In the genomic region with DNA sequence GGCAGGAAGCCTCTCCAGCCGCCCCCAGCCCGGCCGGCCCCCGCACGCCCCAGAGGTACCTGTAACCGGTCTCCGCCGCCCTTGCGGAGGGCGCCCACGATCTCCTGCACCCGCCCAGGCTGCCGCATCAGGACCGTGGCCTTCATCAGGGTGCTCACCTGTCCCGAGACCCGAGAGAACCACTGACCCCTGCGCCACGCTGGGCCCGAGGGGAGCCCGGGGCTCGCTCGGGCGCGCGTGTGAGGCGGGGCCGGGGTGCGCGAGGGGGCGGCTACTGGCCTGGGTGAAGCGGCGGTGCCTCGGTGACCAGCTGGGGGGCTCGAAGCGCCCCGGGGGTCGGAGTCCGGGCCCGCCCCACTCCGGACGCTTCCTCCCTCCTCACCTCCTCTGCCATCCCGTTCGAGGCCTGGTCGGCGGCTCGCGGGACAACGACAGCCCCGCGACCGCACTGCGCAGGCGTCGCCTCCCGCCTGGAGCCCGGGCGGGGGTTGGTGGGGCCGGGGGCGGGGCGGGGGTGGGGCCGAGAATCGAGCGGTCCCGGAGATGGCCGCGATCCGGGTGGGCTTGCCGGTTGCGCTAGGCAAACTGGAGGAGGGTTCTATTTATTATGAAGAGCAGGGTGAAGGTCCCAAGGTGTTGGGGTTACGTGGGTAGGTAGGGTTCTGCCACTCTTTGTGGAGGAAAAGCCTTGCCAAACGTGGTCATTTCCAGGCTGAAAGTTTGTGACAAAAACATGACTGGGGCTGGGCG, we compare ENCODE assay signal across 8 cellular contexts. TPM values are rescaled to one million over a fixed set of nuclear protein-coding genes. Genes with fewer than 3 reads are reported as not detected.
DNase-seq lines count a peak whose midpoint lies in the region; ATAC-seq, FAIRE-seq and TF ChIP-seq lines count a peak whose summit lies in the region.

A gene (minus strand): TSS at position 433 of the 750 bp plus-strand sequence. CDS start 39 bp downstream, at position 394.

- in situ Hi-C loops in HepG2 (cut with HindIII; ENCODE audit: extremely low pct_ligation_motif_present, low pct_unique_long_range_greater_than_20kb), result no loop called here

- no peaks in the 10 kb centered on the region for H3K36me3 ChIP-seq in colonic mucosa
- H3K36me3 ChIP-seq in HepG2 (replicated peaks in 1 of 2; ENCODE audit: control insufficient read depth in 1 of 2, insufficient read depth in 2 of 2, low read length in 2 of 2), result peaks cover 6 to 15% of the 10 kb centered on the region in 2 experiments

- TF ChIP-seq EP300 in HepG2 (IDR thresholded peaks at IDR 0.05; ENCODE audit: low read depth in 2 of 2, low read length in 2 of 2), result no peak
- TF ChIP-seq EP300 in HepG2 (CRISPR knock-in tag; IDR thresholded peaks at IDR 0.05; ENCODE audit: borderline replicate concordance), result no peak

- H3K9ac ChIP-seq in colonic mucosa (ENCODE audit: low read depth in 2 of 2, low read length in 2 of 2) (peak within 1 kb of the TSS; percentile 70 to 87), HepG2 (ENCODE audit: insufficient read depth, low read depth, low read length) (peak within 1 kb of the TSS; percentile 82)

- H3K27me3 ChIP-seq in colonic mucosa (no peaks in the 10 kb centered on the region), HepG2 (ENCODE audit: control insufficient read depth in 1 of 2, insufficient read depth in 2 of 2, low read length in 2 of 2) (no peaks in the 10 kb centered on the region)

- FAIRE-seq in GM19239 (lab: Jason Lieb, UNC) (peak; percentile 45), HepG2 (lab: Jason Lieb, UNC) (no peak)

- H2AFZ ChIP-seq in HepG2 (ENCODE audit: low read length), result peak within 1 kb of the TSS; percentile 88

- H3K27ac ChIP-seq in colonic mucosa (peak within 1 kb of the TSS; percentile 50), HepG2 (ENCODE audit: extremely low read length, insufficient read depth, low read length) (peak within 1 kb of the TSS; percentile 53)

- H3K4me1 ChIP-seq in colonic mucosa (no peaks in the 10 kb centered on the region), HepG2 (ENCODE audit: insufficient read depth, low read length) (peaks cover 38% of the 10 kb centered on the region)

- no TSS peak for BruUV-seq in HepG2 (replicated peaks; lab: Mats Ljungman, UMichigan)

- no peaks in the 10 kb centered on the region for H3K9me3 ChIP-seq in colonic mucosa
- no peaks in the 10 kb centered on the region for H3K9me3 ChIP-seq in HepG2 (ENCODE audit: low read length)

- peak within 1 kb of the TSS; percentile 80 for H3K4me2 ChIP-seq in HepG2 (ENCODE audit: low read depth, low read length)

- H3K79me2 ChIP-seq in HepG2 (ENCODE audit: insufficient read depth, low read length), result peaks cover 9% of the 10 kb centered on the region

- ATAC-seq in HepG2 (peak; percentile 89), GM18873 (IDR thresholded peaks at IDR 0.05; ENCODE audit: low FRiP score, unreplicated experiment) (no peak)

- intact Hi-C loops in colonic mucosa (cut with DNase I), result no loop called here
- intact Hi-C loops in HepG2 (cut with micrococcal nuclease; ENCODE audit: unreplicated experiment), result no loop called here

- peak; percentile 29; the same call in 1 of the 2 replicates for TF ChIP-seq RAD21 in HepG2 (CRISPR knock-in tag; IDR thresholded peaks at IDR 0.05)

- H3K4me3 ChIP-seq in colonic mucosa, result peak within 1 kb of the TSS; percentile 93
- peak within 1 kb of the TSS; percentile 77 to 94 (median 93) for H3K4me3 ChIP-seq in HepG2 (replicated peaks in 1 of 3; ENCODE audit: insufficient read depth in 1 of 3, low read depth in 2 of 3, low read length in 3 of 3)

- no peaks in the 10 kb centered on the region for H4K20me1 ChIP-seq in HepG2 (ENCODE audit: insufficient read depth, low read length)

- DNase-seq in AG08395 (ENCODE audit: low spot score) (peak; percentile 96), GM19239 (ENCODE audit: insufficient read length, low spot score) (peak; percentile 83), NAMALWA (ENCODE audit: low spot score) (peak; percentile 63), colonic mucosa (peak; percentile 53), HepG2 (ENCODE audit: low spot score) (peak; percentile 52)
- DNase-seq in activated CD4-positive, alpha-beta T cell treated with anti-CD3 and anti-CD28 coated beads for 24 hours (ENCODE audit: low read depth in 2 of 2), result peak; percentile 41 to 42
- peak; percentile 47 for DNase-seq in stimulated activated CD4-positive, alpha-beta T cell treated with anti-CD3 and anti-CD28 coated beads, Interleukin-2, amount 100 ng/mL, for 4 hours (ENCODE audit: low read depth)

- TF ChIP-seq POLR2A in HepG2 (IDR thresholded peaks at IDR 0.05; ENCODE audit: insufficient read depth in 1 of 2, low read depth in 2 of 2, low read length in 2 of 2), result peak; percentile 62 to 89; a peak in 3 of 4 replicates

- TF ChIP-seq CTCF in colonic mucosa (IDR thresholded peaks at IDR 0.05) (no peak), HepG2 (CRISPR knock-in tag; IDR thresholded peaks at IDR 0.05) (no peak)

- POLR2A ChIA-PET in HepG2 (lab: Yijun Ruan, JAX), result interaction anchor here (1.3 to 1.9 kb wide), 5 partner anchors 9 to 123 kb away, joined by 3 to 9 read pairs (median 4); a partner anchor contains a TSS

- CTCF ChIA-PET in HepG2 (lab: Yijun Ruan, JAX; ENCODE audit: low intra/inter-chr PET ratio, low total read pairs), result no interaction called here

- 2% methylated on average over 30 of the region's 72 CpGs for WGBS in HepG2 (ENCODE audit: low lambda C conversion rate)

TF ChIP-seq in HepG2, 621 proteins besides CTCF, POLR2A, EP300 and RAD21 (continues in another document):
- TF ChIP-seq ZNF230 (CRISPR knock-in tag; IDR thresholded peaks at IDR 0.05) (0 out of 2 replicates have a peak, but pooled peaks have one; percentile 37), BHLHE40 (IDR thresholded peaks at IDR 0.05; ENCODE audit: low read length) (no peak), MIXL1 (CRISPR knock-in tag; IDR thresholded peaks at IDR 0.05) (no peak), TCF7L2 (IDR thresholded peaks at IDR 0.05; ENCODE audit: low read depth, low read length) (no peak), ARNT2 (CRISPR knock-in tag; IDR thresholded peaks at IDR 0.05; ENCODE audit: low read depth) (peak; percentile 52; the same call in 1 of the 2 replicates)
- TF ChIP-seq, protein P1, sequence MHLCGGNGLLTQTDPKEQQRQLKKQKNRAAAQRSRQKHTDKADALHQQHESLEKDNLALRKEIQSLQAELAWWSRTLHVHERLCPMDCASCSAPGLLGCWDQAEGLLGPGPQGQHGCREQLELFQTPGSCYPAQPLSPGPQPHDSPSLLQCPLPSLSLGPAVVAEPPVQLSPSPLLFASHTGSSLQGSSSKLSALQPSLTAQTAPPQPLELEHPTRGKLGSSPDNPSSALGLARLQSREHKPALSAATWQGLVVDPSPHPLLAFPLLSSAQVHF (CRISPR knock-in tag; IDR thresholded peaks at IDR 0.05), result 0 out of 2 replicates have a peak, but pooled peaks have one; percentile 21
- TF ChIP-seq, protein P2, sequence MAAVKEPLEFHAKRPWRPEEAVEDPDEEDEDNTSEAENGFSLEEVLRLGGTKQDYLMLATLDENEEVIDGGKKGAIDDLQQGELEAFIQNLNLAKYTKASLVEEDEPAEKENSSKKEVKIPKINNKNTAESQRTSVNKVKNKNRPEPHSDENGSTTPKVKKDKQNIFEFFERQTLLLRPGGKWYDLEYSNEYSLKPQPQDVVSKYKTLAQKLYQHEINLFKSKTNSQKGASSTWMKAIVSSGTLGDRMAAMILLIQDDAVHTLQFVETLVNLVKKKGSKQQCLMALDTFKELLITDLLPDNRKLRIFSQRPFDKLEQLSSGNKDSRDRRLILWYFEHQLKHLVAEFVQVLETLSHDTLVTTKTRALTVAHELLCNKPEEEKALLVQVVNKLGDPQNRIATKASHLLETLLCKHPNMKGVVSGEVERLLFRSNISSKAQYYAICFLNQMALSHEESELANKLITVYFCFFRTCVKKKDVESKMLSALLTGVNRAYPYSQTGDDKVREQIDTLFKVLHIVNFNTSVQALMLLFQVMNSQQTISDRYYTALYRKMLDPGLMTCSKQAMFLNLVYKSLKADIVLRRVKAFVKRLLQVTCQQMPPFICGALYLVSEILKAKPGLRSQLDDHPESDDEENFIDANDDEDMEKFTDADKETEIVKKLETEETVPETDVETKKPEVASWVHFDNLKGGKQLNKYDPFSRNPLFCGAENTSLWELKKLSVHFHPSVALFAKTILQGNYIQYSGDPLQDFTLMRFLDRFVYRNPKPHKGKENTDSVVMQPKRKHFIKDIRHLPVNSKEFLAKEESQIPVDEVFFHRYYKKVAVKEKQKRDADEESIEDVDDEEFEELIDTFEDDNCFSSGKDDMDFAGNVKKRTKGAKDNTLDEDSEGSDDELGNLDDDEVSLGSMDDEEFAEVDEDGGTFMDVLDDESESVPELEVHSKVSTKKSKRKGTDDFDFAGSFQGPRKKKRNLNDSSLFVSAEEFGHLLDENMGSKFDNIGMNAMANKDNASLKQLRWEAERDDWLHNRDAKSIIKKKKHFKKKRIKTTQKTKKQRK (IDR thresholded peaks at IDR 0.05; ENCODE audit: low read length), result no peak

RNA-seq across cellular contexts. Expression of the gene that starts here (rescaled TPM):
- total RNA-seq in colonic mucosa (10 to 100 TPM; 19.5 to 20.2 TPM), HepG2 (2016; rRNA removed; fragmentation: Illumina TruSeq; extraction: Trizol) (92.1 and 104 TPM in 2 replicates)
- total RNA-seq in HepG2 (2016; cell fraction: cytosol; rRNA removed; fragmentation: Illumina TruSeq; extraction: Trizol; ENCODE audit: low read depth), result 128 and 164 TPM in 2 replicates
- 87.1 and 106 TPM in 2 replicates for total RNA-seq in HepG2 (2016; cell fraction: insoluble cytoplasmic fraction; rRNA removed; fragmentation: Illumina TruSeq; extraction: Trizol)
- total RNA-seq in HepG2 (2016; cell fraction: membrane; rRNA removed; fragmentation: Illumina TruSeq; extraction: Trizol), result 198 and 220 TPM in 2 replicates
- total RNA-seq in HepG2 (2016; cell fraction: nucleus; rRNA removed; fragmentation: Illumina TruSeq; extraction: Trizol), result 52.2 and 64.7 TPM in 2 replicates
- 119 and 126 TPM in 2 replicates for polyA plus RNA-seq in HepG2 (2011; rRNA removed)
- 116 and 145 TPM in 2 replicates for polyA plus RNA-seq in HepG2 (2011; cell fraction: cytosol; rRNA removed)
- polyA plus RNA-seq in HepG2 (2011; cell fraction: nucleus; rRNA removed), result 119 TPM in 2 replicates
- polyA plus RNA-seq in HepG2 (2012), result 77.4 and 82.6 TPM in 2 replicates
- polyA plus RNA-seq in HepG2 (2016; cell fraction: cytosol; fragmentation: Illumina TruSeq; extraction: Trizol; ENCODE audit: low read depth), result 148 and 199 TPM in 2 replicates
- polyA plus RNA-seq in HepG2 (2016; cell fraction: insoluble cytoplasmic fraction; fragmentation: Illumina TruSeq; extraction: Trizol; ENCODE audit: low read depth), result 108 and 113 TPM in 2 replicates
- polyA plus RNA-seq in HepG2 (2016; cell fraction: membrane; fragmentation: Illumina TruSeq; extraction: Trizol; ENCODE audit: low read depth), result 207 and 224 TPM in 2 replicates
- polyA plus RNA-seq in HepG2 (2016; cell fraction: nucleus; fragmentation: Illumina TruSeq; extraction: Trizol; ENCODE audit: insufficient read depth, low read depth), result 109 and 119 TPM in 2 replicates
- polyA minus RNA-seq in HepG2 (2011; rRNA and poly(A)+ RNA removed; ENCODE audit: low replicate concordance), result 36.5 and 43.6 TPM in 2 replicates
- polyA minus RNA-seq in HepG2 (2011; cell fraction: cytosol; rRNA and poly(A)+ RNA removed), result 32.3 and 34.1 TPM in 2 replicates
- 48.5 and 53.7 TPM in 2 replicates for polyA minus RNA-seq in HepG2 (2011; cell fraction: nucleus; rRNA and poly(A)+ RNA removed)

Comparison
In these comparisons a context has a peak if more than half of its experiments do, and no peak if none do; other contexts are left out.
1. DNase-seq: peak in every context shown above with its lines; median percentile 96 in AG08395; 83 in GM19239; 63 in NAMALWA; 53 in colonic mucosa; 52 in HepG2; 47 in stimulated activated CD4-positive, alpha-beta T cell treated with anti-CD3 and anti-CD28 coated beads, Interleukin-2, amount 100 ng/mL, for 4 hours; 42 in activated CD4-positive, alpha-beta T cell treated with anti-CD3 and anti-CD28 coated beads for 24 hours.